In genomic region chr6:31793927-31794245, GRCh38 we compare ENCODE assay signal across 1 cellular context.
TF ChIP-seq lines count a peak whose summit lies in the region.

No MANE protein-coding gene starts in this region.

TF ChIP-seq in GM12878, 131 proteins besides CTCF, POLR2A, EP300 and RAD21:
- TF ChIP-seq MLLT1 (IDR thresholded peaks at IDR 0.05) = peak; percentile 23; the same call in 1 of the 2 replicates
TF ChIP-seq in GM12878: peak in this region for 1; not testable (repeated sequence) for 130.
